ENCODE assay signal across 1 cellular context in genomic region chr19:41226053-41226873, GRCh38.
TF ChIP-seq lines count a peak whose summit lies in the region.

No MANE protein-coding gene starts in this region.

TF ChIP-seq in WTC11, 78 proteins besides CTCF, POLR2A, EP300 and RAD21 (continued from another document):
- TF ChIP-seq, protein P1, sequence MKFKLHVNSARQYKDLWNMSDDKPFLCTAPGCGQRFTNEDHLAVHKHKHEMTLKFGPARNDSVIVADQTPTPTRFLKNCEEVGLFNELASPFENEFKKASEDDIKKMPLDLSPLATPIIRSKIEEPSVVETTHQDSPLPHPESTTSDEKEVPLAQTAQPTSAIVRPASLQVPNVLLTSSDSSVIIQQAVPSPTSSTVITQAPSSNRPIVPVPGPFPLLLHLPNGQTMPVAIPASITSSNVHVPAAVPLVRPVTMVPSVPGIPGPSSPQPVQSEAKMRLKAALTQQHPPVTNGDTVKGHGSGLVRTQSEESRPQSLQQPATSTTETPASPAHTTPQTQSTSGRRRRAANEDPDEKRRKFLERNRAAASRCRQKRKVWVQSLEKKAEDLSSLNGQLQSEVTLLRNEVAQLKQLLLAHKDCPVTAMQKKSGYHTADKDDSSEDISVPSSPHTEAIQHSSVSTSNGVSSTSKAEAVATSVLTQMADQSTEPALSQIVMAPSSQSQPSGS (CRISPR knock-in tag; IDR thresholded peaks at IDR 0.05; ENCODE audit: borderline replicate concordance, low read depth): no peak
